Comparison of ENCODE assay signal across 8 cellular contexts in the genomic region with DNA sequence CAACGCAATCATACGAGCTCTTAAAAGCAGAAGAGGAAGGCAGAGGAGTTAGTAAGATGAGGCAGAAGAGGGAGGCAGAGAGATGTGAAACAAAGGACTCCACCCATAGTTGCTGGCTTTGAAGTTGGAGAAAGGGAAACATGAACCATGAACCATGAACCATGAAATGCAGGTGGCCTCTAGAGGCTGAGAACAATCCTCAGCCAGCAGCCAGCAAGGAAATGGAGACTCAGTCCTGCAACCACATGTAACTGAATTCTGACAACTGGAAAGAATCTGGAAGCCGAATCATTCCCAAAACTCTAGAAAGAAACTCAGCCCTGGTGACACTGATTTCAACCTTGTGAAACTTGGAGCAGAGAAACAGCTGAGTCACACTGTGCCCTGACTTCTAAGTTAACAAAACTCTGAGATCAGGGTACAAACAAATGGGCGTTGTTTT. TPM values are rescaled to one million over a fixed set of nuclear protein-coding genes. Genes with fewer than 3 reads are reported as not detected.
DNase-seq lines count a peak whose midpoint lies in the region; ATAC-seq and TF ChIP-seq lines count a peak whose summit lies in the region.

No MANE protein-coding gene starts in this region.

- no peaks in the 10 kb centered on the region for H3K27me3 ChIP-seq in CD4-positive, alpha-beta T cell (ENCODE audit: control insufficient read depth, insufficient read depth, low read length)
- no peaks in the 10 kb centered on the region for H3K27me3 ChIP-seq in tibial artery

- H3K27ac ChIP-seq in CD4-positive, alpha-beta T cell (ENCODE audit: low read depth, low read length) = no peak overlapping the region
- H3K27ac ChIP-seq in tibial artery = peak overlapping the region; percentile 57 to 64

- peak; percentile 92 for ATAC-seq in CD4-positive, alpha-beta T cell (ENCODE audit: poor library complexity)
- ATAC-seq in GM18867 (IDR thresholded peaks at IDR 0.05; ENCODE audit: unreplicated experiment) (peak; percentile 64), HG03045 (IDR thresholded peaks at IDR 0.05; ENCODE audit: unreplicated experiment) (peak; percentile 65)

- H3K4me3 ChIP-seq in fibroblast of pulmonary artery (replicated peaks; ENCODE audit: low read depth, low read length) (no peak overlapping the region), tibial artery (no peak overlapping the region)

- H3K4me3 Mint-ChIP-seq in CD4-positive, alpha-beta T cell = no peak overlapping the region

- H3K4me1 Mint-ChIP-seq in CD4-positive, alpha-beta T cell (ENCODE audit: low read depth) = peaks cover 45% of the 10 kb centered on the region

- CTCF ChIA-PET in CD4-positive, alpha-beta T cell (lab: Charles Lee) = interaction anchor here (0.6 to 4.0 kb wide), 12 partner anchors 10 to 119 kb away, joined by 3 to 31 read pairs (median 4); a partner anchor contains a TSS

- H3K36me3 ChIP-seq in tibial artery = no peaks in the 10 kb centered on the region

- no peak for DNase-seq in CD4-positive, alpha-beta T cell
- peak; percentile 66 for DNase-seq in RPMI8226
- DNase-seq in fibroblast of pulmonary artery (ENCODE audit: low read depth) = peak; percentile 62
- DNase-seq in tibial artery = no peak
- no peak for DNase-seq in SKM-1 treated with dmso at 0.1 percent for 144 hours (lab: John Stamatoyannopoulos, UW; ENCODE audit: unreplicated experiment)
- DNase-seq in NCI-H1105 treated with DMSO at 0.1 percent for 48 hours (lab: John Stamatoyannopoulos, UW) = no peak

- no peaks in the 10 kb centered on the region for H3K9me3 Mint-ChIP-seq in CD4-positive, alpha-beta T cell

- POLR2A ChIA-PET in CD4-positive, alpha-beta T cell (lab: Charles Lee) = interaction anchor here (0.9 to 5.8 kb wide), 6 partner anchors 10 to 119 kb away, joined by 3 to 42 read pairs (median 4); a partner anchor contains a TSS

- H3K36me3 Mint-ChIP-seq in CD4-positive, alpha-beta T cell (ENCODE audit: low read depth) = no peaks in the 10 kb centered on the region

- H3K9me3 ChIP-seq in CD4-positive, alpha-beta T cell (ENCODE audit: control insufficient read depth, low read length) = no peaks in the 10 kb centered on the region
- H3K9me3 ChIP-seq in tibial artery = no peaks in the 10 kb centered on the region

- H3K27me3 Mint-ChIP-seq in CD4-positive, alpha-beta T cell = no peaks in the 10 kb centered on the region

- peak; percentile 23 for TF ChIP-seq CTCF in CD4-positive, alpha-beta T cell (IDR thresholded peaks at IDR 0.05)
- TF ChIP-seq CTCF in fibroblast of pulmonary artery (IDR thresholded peaks at IDR 0.05; ENCODE audit: low read length, missing control alignments) (no peak), tibial artery (IDR thresholded peaks at IDR 0.05) (no peak)

- intact Hi-C loops in CD4-positive, alpha-beta T cell (cut with DNase I, micrococcal nuclease) = loop anchor here in 1 of 2 experiments (1.0 to 5.0 kb wide), 2 partner anchors 9 to 41 kb away; no protein-coding TSS in a partner anchor
- intact Hi-C loops in tibial artery (cut with DNase I; ENCODE audit: low total_unique reads) = no loop called here

- no peak overlapping the region for H3K27ac Mint-ChIP-seq in CD4-positive, alpha-beta T cell

- H3K4me1 ChIP-seq in tibial artery = peaks cover 0 to 47% (median 0%) of the 10 kb centered on the region in 4 donors

RNA-seq across cellular contexts. Expression of a gene that starts 10.1 kb away (rescaled TPM):
- total RNA-seq in CD4-positive, alpha-beta T cell = 1 to 10 TPM; 7.0 to 7.3 TPM

Comparison
In these comparisons a context has a peak if more than half of its experiments do, and no peak if none do; other contexts are left out.
1. DNase-seq: peak in RPMI8226 (single experiment) and fibroblast of pulmonary artery (single experiment); none in CD4-positive, alpha-beta T cell (0 of 10), tibial artery (0 of 2), SKM-1 treated with dmso at 0.1 percent for 144 hours (single experiment) and NCI-H1105 treated with DMSO at 0.1 percent for 48 hours (single experiment).
2. Peak in every context shown above with its lines, with median percentiles within 50 percentile points of each other: ATAC-seq.